ENCODE assay signal across 1 cellular context in the genomic region with DNA sequence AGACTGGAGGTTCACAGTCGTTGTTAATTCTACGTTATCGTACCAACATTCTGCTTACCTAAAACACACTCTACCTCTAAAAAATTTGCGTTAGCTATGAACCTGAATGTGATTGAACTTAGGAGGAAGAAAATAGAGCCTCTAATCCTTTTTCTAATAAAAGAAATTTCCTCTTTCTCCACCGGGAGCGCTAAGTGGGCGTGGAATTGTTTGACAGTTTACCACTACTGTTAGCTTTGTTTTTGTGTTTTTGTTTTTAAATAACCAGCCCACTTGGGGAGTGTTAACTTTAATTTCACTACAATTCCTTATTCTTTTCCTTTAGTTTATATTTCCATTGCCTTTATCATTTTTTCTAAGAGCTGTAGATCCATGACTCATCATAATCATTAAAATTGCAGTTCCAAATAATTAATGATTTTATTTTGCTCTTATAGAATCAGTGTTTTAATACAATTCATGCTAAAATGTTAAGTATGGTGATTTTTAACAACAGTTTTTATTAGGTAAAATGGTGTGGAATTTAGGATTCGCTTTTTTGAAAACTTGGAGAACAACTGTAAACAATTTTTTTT.
TF ChIP-seq lines count a peak whose summit lies in the region.

No MANE protein-coding gene starts in this region.

TF ChIP-seq in A549, 52 proteins besides CTCF, POLR2A, EP300 and RAD21 (continued from another document):
- TF ChIP-seq, protein P1, sequence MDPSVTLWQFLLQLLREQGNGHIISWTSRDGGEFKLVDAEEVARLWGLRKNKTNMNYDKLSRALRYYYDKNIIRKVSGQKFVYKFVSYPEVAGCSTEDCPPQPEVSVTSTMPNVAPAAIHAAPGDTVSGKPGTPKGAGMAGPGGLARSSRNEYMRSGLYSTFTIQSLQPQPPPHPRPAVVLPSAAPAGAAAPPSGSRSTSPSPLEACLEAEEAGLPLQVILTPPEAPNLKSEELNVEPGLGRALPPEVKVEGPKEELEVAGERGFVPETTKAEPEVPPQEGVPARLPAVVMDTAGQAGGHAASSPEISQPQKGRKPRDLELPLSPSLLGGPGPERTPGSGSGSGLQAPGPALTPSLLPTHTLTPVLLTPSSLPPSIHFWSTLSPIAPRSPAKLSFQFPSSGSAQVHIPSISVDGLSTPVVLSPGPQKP (IDR thresholded peaks at IDR 0.05; ENCODE audit: low read depth, low read length) = no peak
